ENCODE assay signal across 1 cellular context in genomic region chr2:45276914-45277313, GRCh38.
TF ChIP-seq lines count a peak whose summit lies in the region.

No MANE protein-coding gene starts in this region.

TF ChIP-seq in HepG2, 621 proteins besides CTCF, POLR2A, EP300 and RAD21 (continued from another document and continues in another):
- no peak for TF ChIP-seq MEIS1 (CRISPR knock-in tag; IDR thresholded peaks at IDR 0.05; ENCODE audit: borderline replicate concordance)
- no peak for TF ChIP-seq GTF3A (CRISPR knock-in tag; conservative IDR thresholded peaks at IDR 0.05)
- no peak for TF ChIP-seq STAT6 (CRISPR knock-in tag; IDR thresholded peaks at IDR 0.05; ENCODE audit: borderline replicate concordance)
- no peak for TF ChIP-seq MED13 (CRISPR knock-in tag; IDR thresholded peaks at IDR 0.05)
- TF ChIP-seq FOSL2 (CRISPR knock-in tag; IDR thresholded peaks at IDR 0.05): peak; percentile 96
- TF ChIP-seq MED1 (CRISPR knock-in tag; IDR thresholded peaks at IDR 0.05): no peak
- peak; percentile 87 for TF ChIP-seq JUND (CRISPR knock-in tag; IDR thresholded peaks at IDR 0.05)
- TF ChIP-seq JUN (CRISPR knock-in tag; IDR thresholded peaks at IDR 0.05): peak; percentile 75; the same call in 1 of the 2 replicates
- TF ChIP-seq ZNF512 (CRISPR knock-in tag; IDR thresholded peaks at IDR 0.05): no peak
- no peak for TF ChIP-seq ZNF562 (CRISPR knock-in tag; IDR thresholded peaks at IDR 0.05; ENCODE audit: borderline replicate concordance)
- TF ChIP-seq NFYB (CRISPR knock-in tag; IDR thresholded peaks at IDR 0.05): no peak
- TF ChIP-seq ZNF20 (CRISPR knock-in tag; IDR thresholded peaks at IDR 0.05): no peak
- 0 out of 2 replicates have a peak, but pooled peaks have one; percentile 21 for TF ChIP-seq HDAC1 (CRISPR knock-in tag; IDR thresholded peaks at IDR 0.05)
- TF ChIP-seq, protein P1, sequence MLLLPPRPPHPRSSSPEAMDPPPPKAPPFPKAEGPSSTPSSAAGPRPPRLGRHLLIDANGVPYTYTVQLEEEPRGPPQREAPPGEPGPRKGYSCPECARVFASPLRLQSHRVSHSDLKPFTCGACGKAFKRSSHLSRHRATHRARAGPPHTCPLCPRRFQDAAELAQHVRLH (CRISPR knock-in tag; IDR thresholded peaks at IDR 0.05; ENCODE audit: borderline replicate concordance, low read depth): 0 out of 2 replicates have a peak, but pooled peaks have one; percentile 31
- TF ChIP-seq ZNF274 (CRISPR knock-in tag; IDR thresholded peaks at IDR 0.05): no peak
- TF ChIP-seq ZNF501 (CRISPR knock-in tag; IDR thresholded peaks at IDR 0.05): no peak
- TF ChIP-seq CBX2 (IDR thresholded peaks at IDR 0.05; ENCODE audit: low read depth, low read length): no peak
- TF ChIP-seq CBX2 (CRISPR knock-in tag; IDR thresholded peaks at IDR 0.05; ENCODE audit: low read depth): no peak
- TF ChIP-seq HES4 (CRISPR knock-in tag; IDR thresholded peaks at IDR 0.05; ENCODE audit: borderline replicate concordance): no peak
- no peak for TF ChIP-seq SMARCE1 (IDR thresholded peaks at IDR 0.05; ENCODE audit: borderline replicate concordance)
- TF ChIP-seq SP140L (CRISPR knock-in tag; IDR thresholded peaks at IDR 0.05; ENCODE audit: borderline replicate concordance): no peak
- TF ChIP-seq, protein P2, sequence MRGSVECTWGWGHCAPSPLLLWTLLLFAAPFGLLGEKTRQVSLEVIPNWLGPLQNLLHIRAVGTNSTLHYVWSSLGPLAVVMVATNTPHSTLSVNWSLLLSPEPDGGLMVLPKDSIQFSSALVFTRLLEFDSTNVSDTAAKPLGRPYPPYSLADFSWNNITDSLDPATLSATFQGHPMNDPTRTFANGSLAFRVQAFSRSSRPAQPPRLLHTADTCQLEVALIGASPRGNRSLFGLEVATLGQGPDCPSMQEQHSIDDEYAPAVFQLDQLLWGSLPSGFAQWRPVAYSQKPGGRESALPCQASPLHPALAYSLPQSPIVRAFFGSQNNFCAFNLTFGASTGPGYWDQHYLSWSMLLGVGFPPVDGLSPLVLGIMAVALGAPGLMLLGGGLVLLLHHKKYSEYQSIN (CRISPR knock-in tag; IDR thresholded peaks at IDR 0.05; ENCODE audit: borderline replicate concordance): no peak
- TF ChIP-seq, protein P3, sequence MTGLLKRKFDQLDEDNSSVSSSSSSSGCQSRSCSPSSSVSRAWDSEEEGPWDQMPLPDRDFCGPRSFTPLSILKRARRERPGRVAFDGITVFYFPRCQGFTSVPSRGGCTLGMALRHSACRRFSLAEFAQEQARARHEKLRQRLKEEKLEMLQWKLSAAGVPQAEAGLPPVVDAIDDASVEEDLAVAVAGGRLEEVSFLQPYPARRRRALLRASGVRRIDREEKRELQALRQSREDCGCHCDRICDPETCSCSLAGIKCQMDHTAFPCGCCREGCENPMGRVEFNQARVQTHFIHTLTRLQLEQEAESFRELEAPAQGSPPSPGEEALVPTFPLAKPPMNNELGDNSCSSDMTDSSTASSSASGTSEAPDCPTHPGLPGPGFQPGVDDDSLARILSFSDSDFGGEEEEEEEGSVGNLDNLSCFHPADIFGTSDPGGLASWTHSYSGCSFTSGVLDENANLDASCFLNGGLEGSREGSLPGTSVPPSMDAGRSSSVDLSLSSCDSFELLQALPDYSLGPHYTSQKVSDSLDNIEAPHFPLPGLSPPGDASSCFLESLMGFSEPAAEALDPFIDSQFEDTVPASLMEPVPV (CRISPR knock-in tag; IDR thresholded peaks at IDR 0.05): no peak
- no peak for TF ChIP-seq MTF1 (CRISPR knock-in tag; IDR thresholded peaks at IDR 0.05)
- TF ChIP-seq ZNF850 (CRISPR knock-in tag; conservative IDR thresholded peaks at IDR 0.05): no peak
- no peak for TF ChIP-seq ARID4A (CRISPR knock-in tag; IDR thresholded peaks at IDR 0.05; ENCODE audit: borderline replicate concordance)
- no peak for TF ChIP-seq ZNF138 (CRISPR knock-in tag; IDR thresholded peaks at IDR 0.05; ENCODE audit: low read depth)
- peak; percentile 87 for TF ChIP-seq JUNB (CRISPR knock-in tag; IDR thresholded peaks at IDR 0.05; ENCODE audit: borderline replicate concordance)
- TF ChIP-seq, protein P4, sequence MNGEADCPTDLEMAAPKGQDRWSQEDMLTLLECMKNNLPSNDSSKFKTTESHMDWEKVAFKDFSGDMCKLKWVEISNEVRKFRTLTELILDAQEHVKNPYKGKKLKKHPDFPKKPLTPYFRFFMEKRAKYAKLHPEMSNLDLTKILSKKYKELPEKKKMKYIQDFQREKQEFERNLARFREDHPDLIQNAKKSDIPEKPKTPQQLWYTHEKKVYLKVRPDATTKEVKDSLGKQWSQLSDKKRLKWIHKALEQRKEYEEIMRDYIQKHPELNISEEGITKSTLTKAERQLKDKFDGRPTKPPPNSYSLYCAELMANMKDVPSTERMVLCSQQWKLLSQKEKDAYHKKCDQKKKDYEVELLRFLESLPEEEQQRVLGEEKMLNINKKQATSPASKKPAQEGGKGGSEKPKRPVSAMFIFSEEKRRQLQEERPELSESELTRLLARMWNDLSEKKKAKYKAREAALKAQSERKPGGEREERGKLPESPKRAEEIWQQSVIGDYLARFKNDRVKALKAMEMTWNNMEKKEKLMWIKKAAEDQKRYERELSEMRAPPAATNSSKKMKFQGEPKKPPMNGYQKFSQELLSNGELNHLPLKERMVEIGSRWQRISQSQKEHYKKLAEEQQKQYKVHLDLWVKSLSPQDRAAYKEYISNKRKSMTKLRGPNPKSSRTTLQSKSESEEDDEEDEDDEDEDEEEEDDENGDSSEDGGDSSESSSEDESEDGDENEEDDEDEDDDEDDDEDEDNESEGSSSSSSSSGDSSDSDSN (CRISPR knock-in tag; IDR thresholded peaks at IDR 0.05): no peak
- no peak for TF ChIP-seq IRX3 (CRISPR knock-in tag; IDR thresholded peaks at IDR 0.05; ENCODE audit: borderline replicate concordance, low read depth)
- no peak for TF ChIP-seq REXO4 (CRISPR knock-in tag; IDR thresholded peaks at IDR 0.05; ENCODE audit: borderline replicate concordance)
- TF ChIP-seq, protein P5, sequence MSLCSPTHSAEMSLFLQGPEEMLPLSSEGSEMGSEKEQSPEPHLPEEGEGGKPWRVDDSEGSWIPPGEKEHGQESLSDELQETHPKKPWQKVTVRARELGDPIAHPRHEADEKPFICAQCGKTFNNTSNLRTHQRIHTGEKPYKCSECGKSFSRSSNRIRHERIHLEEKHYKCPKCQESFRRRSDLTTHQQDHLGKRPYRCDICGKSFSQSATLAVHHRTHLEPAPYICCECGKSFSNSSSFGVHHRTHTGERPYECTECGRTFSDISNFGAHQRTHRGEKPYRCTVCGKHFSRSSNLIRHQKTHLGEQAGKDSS (CRISPR knock-in tag; IDR thresholded peaks at IDR 0.05; ENCODE audit: borderline replicate concordance, low read depth): no peak
- no peak for TF ChIP-seq SOX13 (IDR thresholded peaks at IDR 0.05)
- TF ChIP-seq SOX13 (CRISPR knock-in tag; conservative IDR thresholded peaks at IDR 0.05 in 1 of 2, IDR thresholded peaks at IDR 0.05 in 1 of 2): no peak
- TF ChIP-seq, protein P6, sequence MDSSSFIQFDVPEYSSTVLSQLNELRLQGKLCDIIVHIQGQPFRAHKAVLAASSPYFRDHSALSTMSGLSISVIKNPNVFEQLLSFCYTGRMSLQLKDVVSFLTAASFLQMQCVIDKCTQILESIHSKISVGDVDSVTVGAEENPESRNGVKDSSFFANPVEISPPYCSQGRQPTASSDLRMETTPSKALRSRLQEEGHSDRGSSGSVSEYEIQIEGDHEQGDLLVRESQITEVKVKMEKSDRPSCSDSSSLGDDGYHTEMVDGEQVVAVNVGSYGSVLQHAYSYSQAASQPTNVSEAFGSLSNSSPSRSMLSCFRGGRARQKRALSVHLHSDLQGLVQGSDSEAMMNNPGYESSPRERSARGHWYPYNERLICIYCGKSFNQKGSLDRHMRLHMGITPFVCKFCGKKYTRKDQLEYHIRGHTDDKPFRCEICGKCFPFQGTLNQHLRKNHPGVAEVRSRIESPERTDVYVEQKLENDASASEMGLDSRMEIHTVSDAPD (CRISPR knock-in tag; IDR thresholded peaks at IDR 0.05): peak; percentile 70
- TF ChIP-seq NKX3-1 (CRISPR knock-in tag; IDR thresholded peaks at IDR 0.05): no peak
- TF ChIP-seq ARHGAP35 (CRISPR knock-in tag; IDR thresholded peaks at IDR 0.05; ENCODE audit: borderline replicate concordance): no peak
- TF ChIP-seq NR2F1 (CRISPR knock-in tag; IDR thresholded peaks at IDR 0.05): no peak
- TF ChIP-seq BRCA1 (CRISPR knock-in tag; IDR thresholded peaks at IDR 0.05): no peak
- TF ChIP-seq, protein P7, sequence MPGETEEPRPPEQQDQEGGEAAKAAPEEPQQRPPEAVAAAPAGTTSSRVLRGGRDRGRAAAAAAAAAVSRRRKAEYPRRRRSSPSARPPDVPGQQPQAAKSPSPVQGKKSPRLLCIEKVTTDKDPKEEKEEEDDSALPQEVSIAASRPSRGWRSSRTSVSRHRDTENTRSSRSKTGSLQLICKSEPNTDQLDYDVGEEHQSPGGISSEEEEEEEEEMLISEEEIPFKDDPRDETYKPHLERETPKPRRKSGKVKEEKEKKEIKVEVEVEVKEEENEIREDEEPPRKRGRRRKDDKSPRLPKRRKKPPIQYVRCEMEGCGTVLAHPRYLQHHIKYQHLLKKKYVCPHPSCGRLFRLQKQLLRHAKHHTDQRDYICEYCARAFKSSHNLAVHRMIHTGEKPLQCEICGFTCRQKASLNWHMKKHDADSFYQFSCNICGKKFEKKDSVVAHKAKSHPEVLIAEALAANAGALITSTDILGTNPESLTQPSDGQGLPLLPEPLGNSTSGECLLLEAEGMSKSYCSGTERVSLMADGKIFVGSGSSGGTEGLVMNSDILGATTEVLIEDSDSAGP (CRISPR knock-in tag; IDR thresholded peaks at IDR 0.05; ENCODE audit: borderline replicate concordance): no peak
- no peak for TF ChIP-seq POGK (CRISPR knock-in tag; conservative IDR thresholded peaks at IDR 0.05)
